1 cellular context compared by ENCODE assay signal in genomic region chr5:176559683-176560082, GRCh38.
TF ChIP-seq lines count a peak whose summit lies in the region.

No MANE protein-coding gene starts in this region.

TF ChIP-seq in GM23338, 12 proteins besides CTCF, POLR2A, EP300 and RAD21 (continued from another document):
- TF ChIP-seq REST (IDR thresholded peaks at IDR 0.05; ENCODE audit: unreplicated experiment) (no peak), ZNF114 (CRISPR knock-in tag; IDR thresholded peaks at IDR 0.05) (no peak), NANOG (IDR thresholded peaks at IDR 0.05; ENCODE audit: borderline replicate concordance) (no peak), EZH2phosphoT487 (IDR thresholded peaks at IDR 0.05; ENCODE audit: unreplicated experiment) (no peak), ETS1 (IDR thresholded peaks at IDR 0.05) (no peak)
